ENCODE assay signal across 21 cellular contexts in genomic region chr10:2201534-2202104, GRCh38.
DNase-seq lines count a peak whose midpoint lies in the region; ATAC-seq and TF ChIP-seq lines count a peak whose summit lies in the region.
"Had no signal": no experiment of that assay in that cellular context is flagged by ENCODE, and none has a peak within 500 bp of the region (broad histone marks: within the 10 kb centered on the region; RNA-seq: fewer than 3 reads in every experiment).

No MANE protein-coding gene starts in this region.

- no peaks in the 10 kb centered on the region for H3K27me3 ChIP-seq in HUES6 (ENCODE audit: control insufficient read depth, insufficient read depth, low read length)
- H3K27me3 ChIP-seq in endodermal cell (ENCODE audit: control insufficient read depth, insufficient read depth, low read length, poor library complexity, severe bottlenecking), result no peaks in the 10 kb centered on the region
- H3K27me3 ChIP-seq in iPS-20b (ENCODE audit: insufficient read depth, low read length), result no peaks in the 10 kb centered on the region
- no peaks in the 10 kb centered on the region for H3K27me3 ChIP-seq in sigmoid colon

- intact Hi-C loops in sigmoid colon (cut with DNase I), result no loop called here

- peaks cover 22% of the 10 kb centered on the region for H3K4me1 ChIP-seq in HUES6 (ENCODE audit: control insufficient read depth, insufficient read depth, low read length)
- H3K4me1 ChIP-seq in endodermal cell (ENCODE audit: control insufficient read depth, insufficient read depth, low read length), result peaks cover 4% of the 10 kb centered on the region
- H3K4me1 ChIP-seq in iPS-20b (ENCODE audit: insufficient read depth, low read length), result peaks cover 16% of the 10 kb centered on the region
- H3K4me1 ChIP-seq in sigmoid colon, result no peaks in the 10 kb centered on the region

- TF ChIP-seq CTCF in endodermal cell (conservative IDR thresholded peaks at IDR 0.05) (no peak), sigmoid colon (IDR thresholded peaks at IDR 0.05) (no peak)

- H3K27ac Mint-ChIP-seq in endodermal cell, result peak overlapping the region; percentile 86
- H3K27ac Mint-ChIP-seq in activated naive CD4-positive, alpha-beta T cell treated with anti-CD3 and anti-CD28 coated beads, Interleukin-2, amount 50 U/mL, for 72 hours, result no peak overlapping the region

- H3K27ac ChIP-seq in HUES6 (ENCODE audit: low read depth, low read length), result peak overlapping the region; percentile 82
- no peak overlapping the region for H3K27ac ChIP-seq in endodermal cell (ENCODE audit: low read depth, low read length)
- H3K27ac ChIP-seq in iPS-20b (ENCODE audit: low read length), result peak overlapping the region; percentile 91
- no peak overlapping the region for H3K27ac ChIP-seq in sigmoid colon
- H3K27ac ChIP-seq: C4-2B had no signal

- peak; percentile 78 for DNase-seq in ELF-1 (ENCODE audit: low read depth, low spot score)
- peak; percentile 79 for DNase-seq in endodermal cell
- no peak for DNase-seq in NCI-H1417 (lab: John Stamatoyannopoulos, UW)
- no peak for DNase-seq in activated naive CD4-positive, alpha-beta T cell treated with anti-CD3 and anti-CD28 coated beads, Interleukin-2, amount 50 U/mL, for 72 hours (ENCODE audit: low spot score in 2 of 2)
- no peak for DNase-seq in sigmoid colon
- DNase-seq: DMS53; GF-D8; Karpas-422; MV-4-11; NCI-H1105 treated with DMSO at 0.1 percent for 48 hours; NCI-H1694 treated with DMSO at 0.1 percent for 48 hours; NCI-H2107; NCI-H446 treated with DMSO at 0.1 percent for 48 hours; NCI-H69; NK-92 treated with Interleukin-12 subunit alpha and Interleukin-12 subunit beta, amount 100 ng/mL, for 24 hours had no signal

- no peak for TF ChIP-seq POLR2A in sigmoid colon (IDR thresholded peaks at IDR 0.05)

- peaks cover 14% of the 10 kb centered on the region for H3K9me3 Mint-ChIP-seq in endodermal cell
- peaks cover 0 to 4% of the 10 kb centered on the region in 2 donors for H3K9me3 Mint-ChIP-seq in activated naive CD4-positive, alpha-beta T cell treated with anti-CD3 and anti-CD28 coated beads, Interleukin-2, amount 50 U/mL, for 72 hours

- H3K4me3 ChIP-seq in HUES6 (ENCODE audit: low read depth, low read length) (peak overlapping the region; percentile 22; the same call in 1 of the 2 replicates), endodermal cell (ENCODE audit: low read length) (no peak overlapping the region), iPS-20b (ENCODE audit: low read length) (peak overlapping the region; percentile 36; the same call in 1 of the 2 replicates), sigmoid colon (no peak overlapping the region)

- H3K36me3 Mint-ChIP-seq in endodermal cell (ENCODE audit: low read depth), result no peaks in the 10 kb centered on the region
- peaks cover 0 to 5% of the 10 kb centered on the region in 2 donors for H3K36me3 Mint-ChIP-seq in activated naive CD4-positive, alpha-beta T cell treated with anti-CD3 and anti-CD28 coated beads, Interleukin-2, amount 50 U/mL, for 72 hours

- H3K27me3 Mint-ChIP-seq in endodermal cell (ENCODE audit: insufficient read depth), result no peaks in the 10 kb centered on the region

- H3K9ac ChIP-seq in HUES6 (ENCODE audit: low read length) (no peak overlapping the region), endodermal cell (ENCODE audit: extremely low read depth, low read length, poor library complexity, severe bottlenecking) (no peak overlapping the region), iPS-20b (ENCODE audit: low read depth, low read length) (peak overlapping the region; percentile 48; the same call in 1 of the 2 replicates)

- 81 to 93% methylated on average over 4 to 6 of the region's 6 CpGs for WGBS in endodermal cell (ENCODE audit: insufficient coverage in 1 of 2, insufficient read length in 1 of 2), 2 experiments
- WGBS in sigmoid colon, 2 donors, result 93 to 94% methylated on average over 6 of the region's 6 CpGs

- H3K36me3 ChIP-seq in HUES6 (ENCODE audit: control insufficient read depth, insufficient read depth, low read length), result no peaks in the 10 kb centered on the region
- no peaks in the 10 kb centered on the region for H3K36me3 ChIP-seq in endodermal cell (ENCODE audit: control insufficient read depth, insufficient read depth, low read length)
- H3K36me3 ChIP-seq in iPS-20b (ENCODE audit: insufficient read depth, low read depth, low read length), result peaks cover 5% of the 10 kb centered on the region; the same call in 1 of the 2 replicates
- H3K36me3 ChIP-seq in sigmoid colon, result no peaks in the 10 kb centered on the region

- peaks cover 11% of the 10 kb centered on the region for H3K4me1 Mint-ChIP-seq in endodermal cell

- no peak for TF ChIP-seq EP300 in sigmoid colon (IDR thresholded peaks at IDR 0.05)

- H3K9me3 ChIP-seq in HUES6 (ENCODE audit: control insufficient read depth, insufficient read depth, low read depth, low read length), result peaks cover 8% of the 10 kb centered on the region
- H3K9me3 ChIP-seq in endodermal cell (ENCODE audit: control insufficient read depth, low read length), result peaks cover 8% of the 10 kb centered on the region
- H3K9me3 ChIP-seq in iPS-20b (ENCODE audit: insufficient read depth, low read depth, low read length), result peaks cover 11% of the 10 kb centered on the region
- peaks cover 0 to 2% (median 0%) of the 10 kb centered on the region in 4 donors for H3K9me3 ChIP-seq in sigmoid colon

- no peak for ATAC-seq in HG03139 (IDR thresholded peaks at IDR 0.05; ENCODE audit: unreplicated experiment)
- ATAC-seq in activated naive CD4-positive, alpha-beta T cell treated with anti-CD3 and anti-CD28 coated beads, Interleukin-2, amount 50 U/mL, for 72 hours, result no peak
- ATAC-seq: Panc1, SK-N-SH treated with all-trans-retinoic acid at 6 μM for 48 hours had no signal

- no peak overlapping the region for H3K4me3 Mint-ChIP-seq in endodermal cell

Comparison
In these comparisons a context has a peak if more than half of its experiments do, and no peak if none do; other contexts are left out.
1. DNase-seq: peak in ELF-1 (single experiment) and endodermal cell (single experiment); none in NCI-H1417 (0 of 3), activated naive CD4-positive, alpha-beta T cell treated with anti-CD3 and anti-CD28 coated beads, Interleukin-2, amount 50 U/mL, for 72 hours (0 of 2) and sigmoid colon (single experiment).
2. H3K27ac ChIP-seq: peak in HUES6 (single experiment) and iPS-20b (single experiment); none in endodermal cell (single experiment) and sigmoid colon (0 of 4).
3. H3K4me3 ChIP-seq: peak in HUES6 (single experiment) and iPS-20b (single experiment); none in endodermal cell (single experiment) and sigmoid colon (0 of 4).